In the genomic region with DNA sequence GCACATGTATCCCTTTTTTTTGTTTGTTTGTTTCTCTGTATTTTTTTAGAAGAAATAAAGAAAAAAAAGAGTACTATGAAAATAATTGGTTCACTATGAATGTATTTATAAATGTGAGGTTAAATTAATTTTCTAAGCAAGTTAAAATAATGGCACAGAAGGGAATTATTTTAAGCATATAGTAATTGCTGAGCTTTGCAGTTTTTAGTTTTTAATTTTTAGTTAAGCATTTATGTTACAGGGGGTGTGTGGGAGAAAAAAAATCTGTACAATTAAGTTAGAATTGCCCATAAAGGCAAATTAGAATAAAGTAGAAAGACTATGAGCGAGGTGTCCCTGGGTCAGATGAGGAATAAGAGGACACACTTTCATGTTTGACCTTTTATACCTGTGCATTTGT, we compare ENCODE assay signal across 28 cellular contexts.
"Had no signal": no experiment of that assay in that cellular context is flagged by ENCODE, and none has a peak within 500 bp of the region (broad histone marks: within the 10 kb centered on the region; RNA-seq: fewer than 3 reads in every experiment).

No MANE protein-coding gene starts in this region.

- H3K4me3 ChIP-seq: neural progenitor cell, ovary, psoas muscle, skin epidermis, smooth muscle cell, spleen, suprapubic skin, testis, tibial artery, transverse colon, upper lobe of right lung, uterus had no signal

- DNase-seq: natural killer cell; occipital lobe; ovary; posterior cingulate gyrus; psoas muscle; right cardiac atrium; spleen; stimulated activated CD4-positive, alpha-beta T cell treated with anti-CD3 and anti-CD28 coated beads, Interleukin-12 subunit alpha, Interleukin-12 subunit beta, amount 100 ng/mL, for 4 hours; stimulated activated CD4-positive, alpha-beta T cell treated with anti-CD3 and anti-CD28 coated beads, Interleukin-1b, Interleukin-23, amount 100 ng/mL, for 48 hours; stimulated activated CD4-positive, alpha-beta T cell treated with anti-CD3 and anti-CD28 coated beads, Interleukin-4, amount 100 ng/mL, for 1 hour; stimulated activated CD4-positive, alpha-beta T cell treated with anti-CD3 and anti-CD28 coated beads, Interleukin-4, amount 100 ng/mL, for 4 hours; stimulated activated CD8-positive, alpha-beta memory T cell treated with anti-CD3 and anti-CD28 coated beads, Interleukin-4, amount 100 ng/mL, for 48 hours; stimulated activated naive CD4-positive, alpha-beta T cell; stimulated activated naive CD8-positive, alpha-beta T cell treated with anti-CD3 and anti-CD28 coated beads, Interleukin-15, amount 100 ng/mL, for 72 hours; stimulated activated naive CD8-positive, alpha-beta T cell treated with anti-CD3 and anti-CD28 coated beads, Interleukin-15, Interleukin-2, amounts not matched to agents 100 U/mL and 50 U/mL, for 24 hours; substantia nigra; testis; tibial artery; transverse colon; upper lobe of right lung; uterus had no signal

- H3K9ac ChIP-seq: neural progenitor cell, parathyroid adenoma had no signal

- H3K4me2 ChIP-seq: neural progenitor cell, smooth muscle cell had no signal

- H3K4me1 ChIP-seq: neural progenitor cell, parathyroid adenoma, psoas muscle, spleen, suprapubic skin, testis, tibial artery, transverse colon, upper lobe of right lung, uterus had no signal

- ATAC-seq: natural killer cell; psoas muscle; right cardiac atrium; sciatic nerve; stimulated activated memory B cell treated with anti-CD40 and anti-IgM and Interleukin-4, amounts not matched to agents 10 μg/mL and 1 μg/mL and 100 μg/mL, for 72 hours; stimulated activated naive CD8-positive, alpha-beta T cell treated with anti-CD3 and anti-CD28 coated beads, Interleukin-15, amount 100 ng/mL, for 72 hours; stimulated activated naive CD8-positive, alpha-beta T cell treated with anti-CD3 and anti-CD28 coated beads, Interleukin-15, Interleukin-2, amounts not matched to agents 100 U/mL and 50 U/mL, for 24 hours; upper lobe of right lung had no signal

- H2AFZ ChIP-seq: neural progenitor cell, parathyroid adenoma had no signal

- H3K27ac ChIP-seq: neural progenitor cell, ovary, parathyroid adenoma, psoas muscle, skin epidermis, spleen, suprapubic skin, testis, tibial artery, transverse colon, upper lobe of right lung, uterus had no signal

- H3K9me3 ChIP-seq: ovary, suprapubic skin, testis, upper lobe of right lung, uterus had no signal

- H3K79me2 ChIP-seq: parathyroid adenoma had no signal

- H3K27me3 ChIP-seq: neural progenitor cell, ovary, spleen, suprapubic skin, testis, tibial artery, transverse colon, upper lobe of right lung, uterus had no signal

- H3K36me3 ChIP-seq: neural progenitor cell, ovary, spleen, suprapubic skin, tibial artery, transverse colon, upper lobe of right lung, uterus had no signal
